17 cellular contexts compared by ENCODE assay signal in genomic region chr2:238835726-238836301, GRCh38. TPM values are rescaled to one million over a fixed set of nuclear protein-coding genes. Genes with fewer than 3 reads are reported as not detected.
A peak's percentile ranks its signal among the peaks of the same experiment; 100 is the strongest.
DNase-seq lines count a peak whose midpoint lies in the region; ATAC-seq, FAIRE-seq and TF ChIP-seq lines count a peak whose summit lies in the region.
"Had no signal": no experiment of that assay in that cellular context is flagged by ENCODE, and none has a peak within 500 bp of the region (broad histone marks: within the 10 kb centered on the region; RNA-seq: fewer than 3 reads in every experiment).

No MANE protein-coding gene starts in this region.

- H3K56ac ChIP-seq in H1 (replicated peaks; ENCODE audit: insufficient read length, low read depth, low read length): no peak overlapping the region

- 69% methylated on average over 7 of the region's 7 CpGs; no CpG with 5 or more reads in 1 of the 2 experiments for WGBS in H1 (ENCODE audit: extremely low coverage in 1 of 2, insufficient coverage in 1 of 2, insufficient read length in 1 of 2, insufficient replicate concordance in 2 of 2, low coverage in 1 of 2, low lambda C conversion rate in 2 of 2, missing lambda C conversion rate in 1 of 2), 2 experiments

- no peaks in the 10 kb centered on the region; the same call in 1 of the 2 replicates for H3K23me2 ChIP-seq in H1 (ENCODE audit: low read depth, low read length)

- no peak overlapping the region for H3K14ac ChIP-seq in H1 (ENCODE audit: insufficient read length)

- H3K9me2 ChIP-seq in MM.1S (replicated peaks; ENCODE audit: insufficient read depth, low read length): no peaks in the 10 kb centered on the region

- H2BK15ac ChIP-seq in H1 (ENCODE audit: low read length): no peak overlapping the region

- peak; percentile 44 to 53; a peak in 3 of 4 replicates for TF ChIP-seq RAD21 in H1 (IDR thresholded peaks at IDR 0.05 in 1 of 2, conservative IDR thresholded peaks at IDR 0.05 in 1 of 2; ENCODE audit: low read depth in 2 of 2, low read length in 2 of 2)

- H3K36me3 ChIP-seq in H1 (ENCODE audit: control insufficient read depth in 2 of 4, insufficient read depth in 4 of 4, low read length in 3 of 4) (no peaks in the 10 kb centered on the region), MM.1S (replicated peaks; ENCODE audit: insufficient read depth, low read length) (no peaks in the 10 kb centered on the region), mucosa of descending colon (ENCODE audit: low read depth) (no peaks in the 10 kb centered on the region)
- H3K36me3 ChIP-seq: suprapubic skin had no signal

- no peak overlapping the region for H3K4me2 ChIP-seq in H1 (ENCODE audit: insufficient read depth in 1 of 2, low read depth in 2 of 2, low read length in 2 of 2)
- H3K4me2 ChIP-seq in MM.1S (ENCODE audit: low read depth, low read length): no peak overlapping the region

- no peak overlapping the region for H4K91ac ChIP-seq in H1 (replicated peaks; ENCODE audit: insufficient read length, low read length)

- H3K4me1 ChIP-seq in H1 (replicated peaks in 1 of 4; ENCODE audit: control insufficient read depth in 3 of 4, insufficient read depth in 4 of 4, low read length in 3 of 4) (no peaks in the 10 kb centered on the region), MM.1S (ENCODE audit: low read length) (no peaks in the 10 kb centered on the region), mucosa of descending colon (ENCODE audit: low read depth) (no peaks in the 10 kb centered on the region)
- H3K4me1 ChIP-seq: suprapubic skin had no signal

- no peak overlapping the region for H4K5ac ChIP-seq in H1 (ENCODE audit: insufficient read length, low read depth, low read length)

- H2BK5ac ChIP-seq in H1 (ENCODE audit: low read depth, low read length): no peak overlapping the region

- peak; percentile 26 for DNase-seq in ELR (ENCODE audit: low read depth)
- DNase-seq in NCI-H1694 treated with DMSO at 0.1 percent for 48 hours (lab: John Stamatoyannopoulos, UW): peak; percentile 26
- no peak for DNase-seq in H1 (ENCODE audit: low read depth in 1 of 2, low spot score in 2 of 2)
- DNase-seq in osteocyte (ENCODE audit: extremely low spot score, unreplicated experiment): no peak
- no peak for DNase-seq in MM.1S
- DNase-seq in mucosa of descending colon: no peak
- DNase-seq: activated naive CD4-positive, alpha-beta T cell treated with anti-CD3 and anti-CD28 coated beads for 36 hours; CD4-positive, alpha-beta memory T cell; effector memory CD4-positive, alpha-beta T cell; NCI-H1436; NCI-H526 treated with DMSO at 0.1 percent for 48 hours; T-cell had no signal

- no peak overlapping the region for H3K23ac ChIP-seq in H1 (ENCODE audit: insufficient read length)

- FAIRE-seq in H1 (lab: Jason Lieb, UNC): no peak

- H3K4me3 ChIP-seq in H1 (ENCODE audit: extremely low read depth in 1 of 4, insufficient read depth in 2 of 4, low read depth in 3 of 4, low read length in 4 of 4) (no peak overlapping the region), MM.1S (ENCODE audit: low read length) (no peak overlapping the region), mucosa of descending colon (no peak overlapping the region)
- H3K4me3 ChIP-seq: suprapubic skin had no signal

- POLR2A ChIA-PET in H1 (lab: Charles Lee; ENCODE audit: partially characterized antibody): no interaction called here

- intact Hi-C loops in mucosa of descending colon (cut with DNase I, micrococcal nuclease): no loop called here

- H2AK5ac ChIP-seq in H1 (ENCODE audit: low read depth, low read length): no peak overlapping the region

- H2BK20ac ChIP-seq in H1 (ENCODE audit: low read length): no peak overlapping the region

- no peak for TF ChIP-seq POLR2A in H1 (IDR thresholded peaks at IDR 0.05; ENCODE audit: control extremely low read depth in 1 of 2, low read depth in 2 of 2, low read length in 2 of 2)

- no peak overlapping the region for H3K27ac ChIP-seq in H1 (ENCODE audit: low read depth, low read length)
- no peak overlapping the region for H3K27ac ChIP-seq in MM.1S (ENCODE audit: low read length)
- H3K27ac ChIP-seq: suprapubic skin had no signal

- H3K9ac ChIP-seq in H1 (replicated peaks in 1 of 4; ENCODE audit: extremely low read depth in 1 of 4, low read depth in 3 of 4, low read length in 3 of 4): no peak overlapping the region
- H3K9ac ChIP-seq in MM.1S (ENCODE audit: low read length): no peak overlapping the region

- no peak overlapping the region for H3K4me3 Mint-ChIP-seq in osteocyte (ENCODE audit: unreplicated experiment)
- H3K4me3 Mint-ChIP-seq: activated naive CD4-positive, alpha-beta T cell treated with anti-CD3 and anti-CD28 coated beads for 36 hours; brain; CD4-positive, alpha-beta memory T cell; IgD-negative memory B cell; T-cell had no signal

- H2AFZ ChIP-seq in H1 (ENCODE audit: low read length) (no peak overlapping the region), MM.1S (ENCODE audit: low read length) (no peak overlapping the region)

- H3K4ac ChIP-seq in H1 (replicated peaks; ENCODE audit: insufficient read length, low read depth, low read length): no peak overlapping the region

- no peak overlapping the region for H4K8ac ChIP-seq in H1 (ENCODE audit: extremely low read depth, insufficient read depth, low read length)

- H3K4me1 Mint-ChIP-seq in osteocyte (ENCODE audit: unreplicated experiment): no peaks in the 10 kb centered on the region
- H3K4me1 Mint-ChIP-seq: brain, IgD-negative memory B cell had no signal

- H3K27me3 ChIP-seq in H1 (replicated peaks in 1 of 4; ENCODE audit: control insufficient read depth in 3 of 4, extremely low read depth in 1 of 4, insufficient read depth in 3 of 4, low read length in 3 of 4) (peaks cover 0 to 3% (median 1%) of the 10 kb centered on the region in 4 experiments; a peak in 3 of 7 replicates), MM.1S (replicated peaks; ENCODE audit: insufficient read depth, low read length) (no peaks in the 10 kb centered on the region)

- peak; percentile 60 to 77 (median 77) for TF ChIP-seq CTCF in H1 (IDR thresholded peaks at IDR 0.05; ENCODE audit: control extremely low read depth in 1 of 3, insufficient read depth in 1 of 3, low read depth in 1 of 3, low read length in 3 of 3)
- TF ChIP-seq CTCF in osteocyte (IDR thresholded peaks at IDR 0.05): peak; percentile 10
- no peak for TF ChIP-seq CTCF in MM.1S (IDR thresholded peaks at IDR 0.05; ENCODE audit: low read length)
- TF ChIP-seq CTCF in mucosa of descending colon (IDR thresholded peaks at IDR 0.05): no peak

- H3K79me1 ChIP-seq in H1 (ENCODE audit: low read depth, low read length): no peaks in the 10 kb centered on the region

- no peaks in the 10 kb centered on the region for H3K9me3 Mint-ChIP-seq in osteocyte (ENCODE audit: unreplicated experiment)
- H3K9me3 Mint-ChIP-seq: activated naive CD4-positive, alpha-beta T cell treated with anti-CD3 and anti-CD28 coated beads for 36 hours had no signal

- no peak overlapping the region for H2BK120ac ChIP-seq in H1 (replicated peaks; ENCODE audit: low read depth, low read length)

- H3K79me2 ChIP-seq in H1 (ENCODE audit: control insufficient read depth in 1 of 2, insufficient read depth in 2 of 2, low read length in 2 of 2): no peaks in the 10 kb centered on the region
- H3K79me2 ChIP-seq in MM.1S (ENCODE audit: low read length): no peaks in the 10 kb centered on the region

- no peak overlapping the region for H2BK12ac ChIP-seq in H1 (ENCODE audit: low read depth, low read length)

- no peak overlapping the region for H3K27ac Mint-ChIP-seq in osteocyte (ENCODE audit: unreplicated experiment)
- H3K27ac Mint-ChIP-seq: activated naive CD4-positive, alpha-beta T cell treated with anti-CD3 and anti-CD28 coated beads for 36 hours; brain; CD4-positive, alpha-beta memory T cell; IgD-negative memory B cell; T-cell had no signal

- no peak overlapping the region for H3K18ac ChIP-seq in H1 (ENCODE audit: extremely low read depth, low read length)

- H3F3A ChIP-seq in MM.1S (ENCODE audit: insufficient read depth, low read length): no peaks in the 10 kb centered on the region

- ATAC-seq in mucosa of descending colon (no peak), GM21619 (IDR thresholded peaks at IDR 0.05; ENCODE audit: unreplicated experiment) (no peak)
- ATAC-seq: activated CD4-positive, CD25-positive, alpha-beta regulatory T cell treated with anti-CD3 and anti-CD28 coated beads, Interleukin-2, amount 50 U/mL, for 24 hours; T-cell had no signal

- peaks cover 60% of the 10 kb centered on the region for H3K27me3 Mint-ChIP-seq in osteocyte (ENCODE audit: unreplicated experiment)

- H3K36me3 Mint-ChIP-seq in osteocyte (ENCODE audit: unreplicated experiment): no peaks in the 10 kb centered on the region
- H3K36me3 Mint-ChIP-seq: brain; CD4-positive, alpha-beta memory T cell; IgD-negative memory B cell; T-cell had no signal

- CTCF ChIA-PET in H1 (lab: Charles Lee; ENCODE audit: partially characterized antibody): no interaction called here

- H4K20me1 ChIP-seq in H1 (replicated peaks in 1 of 2; ENCODE audit: control insufficient read depth in 1 of 2, insufficient read depth in 2 of 2, low read length in 2 of 2): no peaks in the 10 kb centered on the region
- no peaks in the 10 kb centered on the region for H4K20me1 ChIP-seq in MM.1S (ENCODE audit: insufficient read depth, low read length)

- H3K9me3 ChIP-seq in H1 (ENCODE audit: insufficient read depth in 2 of 2, low read depth in 1 of 2, low read length in 1 of 2) (no peaks in the 10 kb centered on the region), MM.1S (replicated peaks; ENCODE audit: insufficient read depth, low read length) (no peaks in the 10 kb centered on the region), mucosa of descending colon (no peaks in the 10 kb centered on the region)
- H3K9me3 ChIP-seq: suprapubic skin had no signal

- TF ChIP-seq EP300 in H1 (IDR thresholded peaks at IDR 0.05; ENCODE audit: borderline replicate concordance in 1 of 2, low read depth in 2 of 2, low read length in 2 of 2): no peak

TF ChIP-seq in H1, 55 proteins besides CTCF, POLR2A, EP300 and RAD21 (continues in another document):
- TF ChIP-seq POLR2AphosphoS5 (IDR thresholded peaks at IDR 0.05; ENCODE audit: low read depth, low read length): no peak

RNA-seq across cellular contexts. Expression of gene TWIST2, which starts 12.1 kb away (rescaled TPM):
- total RNA-seq in H1 (2021; fragmentation: NEBNext Ultra II Directional; extraction: Animal tissue kit (Norgen Biotek cat#: 25700)): 2.1 and 2.6 TPM in 2 replicates
- 4.3 and 5.4 TPM in 2 replicates for polyA plus RNA-seq in H1 (2011; rRNA removed)
- polyA plus RNA-seq in H1 (2011; cell fraction: cytosol; rRNA removed): 4.8 TPM
- polyA plus RNA-seq in H1 (2011; cell fraction: nucleus; rRNA removed): 2.7 TPM
- polyA plus RNA-seq in H1 (2012, experiment 1 of 2): 2.3 to 3.8 TPM (median 3.3 TPM) in 4 replicates
- 4.1 TPM for polyA plus RNA-seq in H1 (2012, experiment 2 of 2)
- 2.4 TPM for polyA plus RNA-seq in H1 (2013, experiment 1 of 2)
- polyA plus RNA-seq in H1 (2013, experiment 2 of 2): 2.4 TPM
- polyA minus RNA-seq in H1 (2011; rRNA and poly(A)+ RNA removed): 0.93 and 1.2 TPM in 2 replicates
- 1.9 TPM for polyA minus RNA-seq in H1 (2011; cell fraction: cytosol; rRNA and poly(A)+ RNA removed)
- 7.0 TPM for polyA minus RNA-seq in H1 (2011; cell fraction: nucleus; rRNA and poly(A)+ RNA removed)
- 6.0 and 6.3 TPM in 2 replicates for total RNA-seq in osteocyte
- 10 to 100 TPM in 1 of 3 donors, 1 to 10 TPM in 2; 1.1 to 13.4 (median 3.1) TPM for total RNA-seq in mucosa of descending colon
- total RNA-seq: activated naive CD4-positive, alpha-beta T cell treated with anti-CD3 and anti-CD28 coated beads for 36 hours; CD4-positive, alpha-beta memory T cell; T-cell had no signal
- polyA plus RNA-seq: CD4-positive, alpha-beta memory T cell; IgD-negative memory B cell had no signal

Comparison
In these comparisons a context has a peak if more than half of its experiments do, and no peak if none do; other contexts are left out.
1. DNase-seq: peak in ELR (single experiment) and NCI-H1694 treated with DMSO at 0.1 percent for 48 hours (single experiment); none in H1 (0 of 2), osteocyte (single experiment), MM.1S (single experiment) and mucosa of descending colon (0 of 3).
2. CTCF ChIP-seq: peak in H1 (3 of 3) and osteocyte (single experiment); none in MM.1S (single experiment) and mucosa of descending colon (single experiment).